In genomic region chr19:1041835-1042685, GRCh38 we compare ENCODE assay signal across 1 cellular context.
TF ChIP-seq lines count a peak whose summit lies in the region.

No MANE protein-coding gene starts in this region.

TF ChIP-seq in A549, 52 proteins besides CTCF, POLR2A, EP300 and RAD21 (continued from another document):
- no peak for TF ChIP-seq E2F6 (IDR thresholded peaks at IDR 0.05; ENCODE audit: borderline replicate concordance, low read depth)
- no peak for TF ChIP-seq HOXB13 (CRISPR knock-in tag; IDR thresholded peaks at IDR 0.05; ENCODE audit: low read depth)
- no peak for TF ChIP-seq TFCP2L1 (CRISPR knock-in tag; IDR thresholded peaks at IDR 0.05)
- no peak for TF ChIP-seq FOSB (CRISPR knock-in tag; IDR thresholded peaks at IDR 0.05)
- TF ChIP-seq KDM5A (IDR thresholded peaks at IDR 0.05), result no peak
- peak; percentile 1 for TF ChIP-seq ZFP36 (IDR thresholded peaks at IDR 0.05; ENCODE audit: borderline replicate concordance, partially characterized antibody)
- no peak for TF ChIP-seq HEYL (CRISPR knock-in tag; IDR thresholded peaks at IDR 0.05)
- no peak for TF ChIP-seq ATOH8 (CRISPR knock-in tag; IDR thresholded peaks at IDR 0.05; ENCODE audit: low read depth)
- TF ChIP-seq REST (IDR thresholded peaks at IDR 0.05), result no peak
- no peak for TF ChIP-seq FOXS1 (CRISPR knock-in tag; IDR thresholded peaks at IDR 0.05)
- TF ChIP-seq PHF8 (IDR thresholded peaks at IDR 0.05; ENCODE audit: borderline replicate concordance, low read depth), result no peak; the same call in 1 of the 2 replicates
- no peak for TF ChIP-seq BHLHE40 (IDR thresholded peaks at IDR 0.05; ENCODE audit: low read depth, low read length)
- TF ChIP-seq FOSL2 (IDR thresholded peaks at IDR 0.05), result no peak
- no peak for TF ChIP-seq FOSL2 (CRISPR knock-in tag; IDR thresholded peaks at IDR 0.05)
- TF ChIP-seq CHD4 (IDR thresholded peaks at IDR 0.05; ENCODE audit: borderline replicate concordance), result peak; percentile 70; the same call in 1 of the 2 replicates
- no peak for TF ChIP-seq RFX5 (IDR thresholded peaks at IDR 0.05)
- TF ChIP-seq EHMT2 (IDR thresholded peaks at IDR 0.05; ENCODE audit: low read depth), result no peak
- no peak for TF ChIP-seq HMGXB4 (CRISPR knock-in tag; IDR thresholded peaks at IDR 0.05; ENCODE audit: borderline replicate concordance)
- TF ChIP-seq ZNF302 (CRISPR knock-in tag; IDR thresholded peaks at IDR 0.05), result no peak
- no peak for TF ChIP-seq USF2 (IDR thresholded peaks at IDR 0.05)
- no peak for TF ChIP-seq HES2 (IDR thresholded peaks at IDR 0.05)
- TF ChIP-seq KDM1A (IDR thresholded peaks at IDR 0.05; ENCODE audit: low read depth), result peak; percentile 73; the same call in 1 of the 2 replicates
- no peak for TF ChIP-seq NPAS2 (CRISPR knock-in tag; IDR thresholded peaks at IDR 0.05; ENCODE audit: borderline replicate concordance)
- no peak for TF ChIP-seq MAFK (IDR thresholded peaks at IDR 0.05; ENCODE audit: partially characterized antibody)
- no peak; the same call in 1 of the 2 replicates for TF ChIP-seq HDAC2 (IDR thresholded peaks at IDR 0.05)
